10 cellular contexts compared by ENCODE assay signal in genomic region chrX:16807976-16808542, GRCh38. TPM values are rescaled to one million over a fixed set of nuclear protein-coding genes. Genes with fewer than 3 reads are reported as not detected.
DNase-seq lines count a peak whose midpoint lies in the region; ATAC-seq and TF ChIP-seq lines count a peak whose summit lies in the region.
"Had no signal": no experiment of that assay in that cellular context is flagged by ENCODE, and none has a peak within 500 bp of the region (broad histone marks: within the 10 kb centered on the region; RNA-seq: fewer than 3 reads in every experiment).

No MANE protein-coding gene starts in this region.

- H3K36me3 Mint-ChIP-seq in activated T-helper 1 cell treated with anti-CD3 and anti-CD28 coated beads, Interleukin-12 subunit alpha, Interleukin-12 subunit beta, Interleukin-2, Interleukin-4 antibody, amounts not matched to agents 30 ng/mL and 10 ng/mL and 1 ng/mL, durations not matched to agents 14 hours and 24 hours and 36 hours (ENCODE audit: low read depth) = peaks cover 6% of the 10 kb centered on the region

- peak overlapping the region; percentile 6 for H3K27ac Mint-ChIP-seq in activated T-helper 1 cell treated with anti-CD3 and anti-CD28 coated beads, Interleukin-12 subunit alpha, Interleukin-12 subunit beta, Interleukin-2, Interleukin-4 antibody, amounts not matched to agents 30 ng/mL and 10 ng/mL and 1 ng/mL, durations not matched to agents 14 hours and 24 hours and 36 hours

- H3K27ac ChIP-seq in subcutaneous abdominal adipose tissue (ENCODE audit: low read depth, low read length) = peak overlapping the region; percentile 48
- H3K27ac ChIP-seq in thyroid gland = peak overlapping the region in 1 of 3 donors; percentile 6

- no peaks in the 10 kb centered on the region for H3K9me3 Mint-ChIP-seq in activated T-helper 1 cell treated with anti-CD3 and anti-CD28 coated beads, Interleukin-12 subunit alpha, Interleukin-12 subunit beta, Interleukin-2, Interleukin-4 antibody, amounts not matched to agents 30 ng/mL and 10 ng/mL and 1 ng/mL, durations not matched to agents 14 hours and 24 hours and 36 hours

- 44 to 51% methylated on average over 4 of the region's 4 CpGs for WGBS in thyroid gland, 2 donors

- ATAC-seq in left ventricle myocardium superior = peak; percentile 82

- no peak for TF ChIP-seq POLR2A in thyroid gland (IDR thresholded peaks at IDR 0.05)

- peaks cover 14% of the 10 kb centered on the region for H3K4me1 Mint-ChIP-seq in activated T-helper 1 cell treated with anti-CD3 and anti-CD28 coated beads, Interleukin-12 subunit alpha, Interleukin-12 subunit beta, Interleukin-2, Interleukin-4 antibody, amounts not matched to agents 30 ng/mL and 10 ng/mL and 1 ng/mL, durations not matched to agents 14 hours and 24 hours and 36 hours (ENCODE audit: low read depth)

- H3K4me1 ChIP-seq in subcutaneous abdominal adipose tissue (ENCODE audit: control insufficient read depth in 5 of 5, insufficient read depth in 5 of 5, low read length in 5 of 5) (peaks cover 0 to 17% (median 14%) of the 10 kb centered on the region in 5 donors), thyroid gland (peaks cover 6 to 7% of the 10 kb centered on the region in 2 donors)

- H3K4me3 ChIP-seq in subcutaneous abdominal adipose tissue (ENCODE audit: low read depth in 1 of 5, low read length in 5 of 5) (peak overlapping the region; percentile 62 to 82 (median 66)), thyroid gland (replicated peaks in 1 of 3) (no peak overlapping the region)

- H3K4me3 Mint-ChIP-seq in activated T-helper 1 cell treated with anti-CD3 and anti-CD28 coated beads, Interleukin-12 subunit alpha, Interleukin-12 subunit beta, Interleukin-2, Interleukin-4 antibody, amounts not matched to agents 30 ng/mL and 10 ng/mL and 1 ng/mL, durations not matched to agents 14 hours and 24 hours and 36 hours = no peak overlapping the region

- H3K36me3 ChIP-seq in subcutaneous abdominal adipose tissue (ENCODE audit: control insufficient read depth in 5 of 5, insufficient read depth in 5 of 5, low read length in 5 of 5) = peaks cover 0 to 7% (median 1%) of the 10 kb centered on the region in 5 donors
- H3K36me3 ChIP-seq in thyroid gland = no peaks in the 10 kb centered on the region

- no peaks in the 10 kb centered on the region for H3K27me3 Mint-ChIP-seq in activated T-helper 1 cell treated with anti-CD3 and anti-CD28 coated beads, Interleukin-12 subunit alpha, Interleukin-12 subunit beta, Interleukin-2, Interleukin-4 antibody, amounts not matched to agents 30 ng/mL and 10 ng/mL and 1 ng/mL, durations not matched to agents 14 hours and 24 hours and 36 hours (ENCODE audit: insufficient read depth)

- H3K9me3 ChIP-seq in subcutaneous abdominal adipose tissue (ENCODE audit: control insufficient read depth in 5 of 5, low read length in 5 of 5) = no peaks in the 10 kb centered on the region
- no peaks in the 10 kb centered on the region for H3K9me3 ChIP-seq in thyroid gland

- peak overlapping the region in 4 of 5 donors; percentile 28 to 73 (median 59) for H3K9ac ChIP-seq in subcutaneous abdominal adipose tissue (ENCODE audit: low read length in 5 of 5)

- H3K27me3 ChIP-seq in subcutaneous abdominal adipose tissue (ENCODE audit: control insufficient read depth in 5 of 5, insufficient read depth in 4 of 5, low read length in 5 of 5) (no peaks in the 10 kb centered on the region), thyroid gland (no peaks in the 10 kb centered on the region)

- intact Hi-C loops in activated T-helper 1 cell treated with anti-CD3 and anti-CD28 coated beads, Interleukin-12 subunit alpha, Interleukin-12 subunit beta, Interleukin-2, Interleukin-4 antibody, amounts not matched to agents 30 ng/mL and 10 ng/mL and 1 ng/mL, durations not matched to agents 14 hours and 24 hours and 36 hours (cut with micrococcal nuclease) = no loop called here
- intact Hi-C loops in left ventricle myocardium superior (cut with micrococcal nuclease) (no loop called here), thyroid gland (cut with DNase I) (no loop called here)

- no peak for TF ChIP-seq CTCF in thyroid gland (IDR thresholded peaks at IDR 0.05)

- peak; percentile 11 for DNase-seq in NCI-H2196 (lab: John Stamatoyannopoulos, UW; ENCODE audit: unreplicated experiment)
- DNase-seq in NCI-H2196 treated with DMSO at 0.1 percent for 48 hours (lab: John Stamatoyannopoulos, UW; ENCODE audit: unreplicated experiment) = no peak
- DNase-seq in activated T-helper 1 cell treated with anti-CD3 and anti-CD28 coated beads, Interleukin-12 subunit alpha, Interleukin-12 subunit beta, Interleukin-2, Interleukin-4 antibody, amounts not matched to agents 30 ng/mL and 10 ng/mL and 1 ng/mL, durations not matched to agents 14 hours and 24 hours and 36 hours (ENCODE audit: low spot score) = no peak
- DNase-seq in left ventricle myocardium superior = no peak
- no peak for DNase-seq in OCI-M2 (lab: John Stamatoyannopoulos, UW; ENCODE audit: unreplicated experiment)
- no peak for DNase-seq in NCI-H2107 (lab: John Stamatoyannopoulos, UW)
- DNase-seq in thyroid gland = no peak
- DNase-seq: amniotic stem cell, NCI-H2227 treated with DMSO at 0.1 percent for 48 hours had no signal

RNA-seq across cellular contexts. Expression of gene TXLNG, which starts 21.8 kb away (rescaled TPM):
- total RNA-seq in activated T-helper 1 cell treated with anti-CD3 and anti-CD28 coated beads, Interleukin-12 subunit alpha, Interleukin-12 subunit beta, Interleukin-2, Interleukin-4 antibody, amounts not matched to agents 30 ng/mL and 10 ng/mL and 1 ng/mL, durations not matched to agents 14 hours and 24 hours and 36 hours = 23.8 and 25.4 TPM in 2 replicates
- 6.0 TPM for total RNA-seq in left ventricle myocardium superior
- total RNA-seq in thyroid gland = 10 to 100 TPM; 14.7 to 17.9 (median 16.3) TPM

Comparison
In these comparisons a context has a peak if more than half of its experiments do, and no peak if none do; other contexts are left out.
1. H3K4me3 ChIP-seq: peak in subcutaneous abdominal adipose tissue (5 of 5); none in thyroid gland (0 of 3).